Comparison of ENCODE assay signal across 7 cellular contexts in genomic region chr1:176208034-176208433, GRCh38. TPM values are rescaled to one million over a fixed set of nuclear protein-coding genes. Genes with fewer than 3 reads are reported as not detected.
DNase-seq lines count a peak whose midpoint lies in the region; ATAC-seq and TF ChIP-seq lines count a peak whose summit lies in the region.

No MANE protein-coding gene starts in this region.

- CTCF ChIA-PET in HCT116 (lab: Charles Lee), result interaction anchor here (0.6 kb wide), 1 partner anchor 9 kb away, joined by 3 read pairs; no protein-coding TSS in a partner anchor

- TF ChIP-seq POLR2A in HCT116 (IDR thresholded peaks at IDR 0.05; ENCODE audit: borderline replicate concordance, extremely low read depth, insufficient read depth, insufficient read length), result no peak

- H3K27ac Mint-ChIP-seq in glutamatergic neuron (ENCODE audit: unreplicated experiment), result peak overlapping the region; percentile 90

- H3K27me3 Mint-ChIP-seq in glutamatergic neuron (ENCODE audit: unreplicated experiment), result peaks cover 7% of the 10 kb centered on the region

- peaks cover 11% of the 10 kb centered on the region for H3K9me3 Mint-ChIP-seq in glutamatergic neuron (ENCODE audit: unreplicated experiment)

- no peaks in the 10 kb centered on the region for H3K36me3 ChIP-seq in HCT116 (ENCODE audit: control insufficient read depth in 1 of 2, insufficient read depth in 2 of 2, low read length in 2 of 2)
- H3K36me3 ChIP-seq in WERI-Rb-1, result peaks cover 5% of the 10 kb centered on the region

- H3K9ac ChIP-seq in HCT116 (ENCODE audit: low read length), result peak overlapping the region; percentile 68

- peak overlapping the region; percentile 78 for H3K4me2 ChIP-seq in HCT116 (ENCODE audit: low read length)

- H3K4me3 ChIP-seq in HCT116 (replicated peaks in 1 of 2; ENCODE audit: low read depth in 1 of 2, low read length in 2 of 2) (peak overlapping the region; percentile 73 to 93), WERI-Rb-1 (ENCODE audit: low read depth, low read length) (peak overlapping the region; percentile 71), skin epidermis (peak overlapping the region; percentile 76 to 99 (median 89))

- H3K4me1 Mint-ChIP-seq in glutamatergic neuron (ENCODE audit: low read depth, unreplicated experiment), result peaks cover 14% of the 10 kb centered on the region

- no peaks in the 10 kb centered on the region for H3K36me3 Mint-ChIP-seq in glutamatergic neuron (ENCODE audit: unreplicated experiment)

- ATAC-seq in HCT116 (no peak), HG03135 (IDR thresholded peaks at IDR 0.05; ENCODE audit: unreplicated experiment) (no peak)

- RAD21 ChIA-PET in HCT116 (lab: Charles Lee; ENCODE audit: low non-redundant PET in 1 of 2, low total read pairs in 2 of 2, uncharacterized antibody in 2 of 2, unreplicated experiment in 2 of 2), result interaction anchor here in 1 of 2 experiments (0.6 kb wide), 1 partner anchor 1056 kb away, joined by 3 read pairs; no protein-coding TSS in a partner anchor

- intact Hi-C loops in HCT116 (cut with micrococcal nuclease), result no loop called here

- peaks cover 6 to 19% of the 10 kb centered on the region in 2 experiments; a peak in 3 of 4 replicates for H3K4me1 ChIP-seq in HCT116 (ENCODE audit: control insufficient read depth in 1 of 2, insufficient read depth in 2 of 2, low read length in 2 of 2)

- H3K27me3 ChIP-seq in HCT116 (ENCODE audit: insufficient read depth, low read length), result no peaks in the 10 kb centered on the region
- H3K27me3 ChIP-seq in WERI-Rb-1 (ENCODE audit: insufficient read depth, low read depth, severe bottlenecking), result no peaks in the 10 kb centered on the region

- H3K9me2 ChIP-seq in HCT116 (ENCODE audit: insufficient read depth), result no peaks in the 10 kb centered on the region

- BruUV-seq in HCT116 (replicated peaks; lab: Mats Ljungman, UMichigan), result no TSS peak

- DNase-seq in HCT116 (ENCODE audit: low read depth, low spot score) (no peak), WERI-Rb-1 (no peak), glutamatergic neuron (no peak), NCI-H2196 treated with DMSO at 0.1 percent for 48 hours (lab: John Stamatoyannopoulos, UW; ENCODE audit: unreplicated experiment) (no peak), retina (no peak)

- POLR2A ChIA-PET in HCT116 (lab: Charles Lee), result interaction anchor here (0.6 to 0.9 kb wide), 6 partner anchors 11 to 23 kb away, joined by 3 to 6 read pairs (median 3); no protein-coding TSS in a partner anchor

- peak overlapping the region; percentile 98 for H3K4me3 Mint-ChIP-seq in glutamatergic neuron (ENCODE audit: unreplicated experiment)

- peaks cover 49% of the 10 kb centered on the region for H3K79me2 ChIP-seq in HCT116 (ENCODE audit: insufficient read depth, low read length)

- H2AFZ ChIP-seq in HCT116 (ENCODE audit: low read depth, low read length, poor library complexity, severe bottlenecking), result no peak overlapping the region

- peaks cover 4% of the 10 kb centered on the region; the same call in 1 of the 2 replicates for H4K20me1 ChIP-seq in HCT116 (ENCODE audit: insufficient read depth)

- no peak for TF ChIP-seq CTCF in HCT116 (IDR thresholded peaks at IDR 0.05 in 2 of 3, conservative IDR thresholded peaks at IDR 0.05 in 1 of 3; ENCODE audit: borderline replicate concordance in 1 of 3, insufficient read depth in 1 of 3, low read depth in 2 of 3, low read length in 2 of 3)
- TF ChIP-seq CTCF in WERI-Rb-1 (IDR thresholded peaks at IDR 0.05; ENCODE audit: low read depth, low read length), result no peak
- TF ChIP-seq CTCF in glutamatergic neuron (IDR thresholded peaks at IDR 0.05; ENCODE audit: partially characterized antibody, unreplicated experiment), result no peak

- H3K27ac ChIP-seq in HCT116 (ENCODE audit: low read depth, low read length) (peak overlapping the region; percentile 95; the same call in 1 of the 2 replicates), WERI-Rb-1 (peak overlapping the region; percentile 94), skin epidermis (peak overlapping the region in 20 of 21 experiments; percentile 93 to 100 (median 97))

- H3K9me3 ChIP-seq in HCT116 (ENCODE audit: control insufficient read depth in 1 of 2, insufficient read depth in 1 of 2, low read depth in 1 of 2, low read length in 2 of 2) (no peaks in the 10 kb centered on the region), WERI-Rb-1 (ENCODE audit: severe bottlenecking) (no peaks in the 10 kb centered on the region)

- no peak for TF ChIP-seq RAD21 in HCT116 (IDR thresholded peaks at IDR 0.05; ENCODE audit: low read depth)

TF ChIP-seq in HCT116, 20 proteins besides CTCF, POLR2A, EP300 and RAD21:
- TF ChIP-seq, protein P1, sequence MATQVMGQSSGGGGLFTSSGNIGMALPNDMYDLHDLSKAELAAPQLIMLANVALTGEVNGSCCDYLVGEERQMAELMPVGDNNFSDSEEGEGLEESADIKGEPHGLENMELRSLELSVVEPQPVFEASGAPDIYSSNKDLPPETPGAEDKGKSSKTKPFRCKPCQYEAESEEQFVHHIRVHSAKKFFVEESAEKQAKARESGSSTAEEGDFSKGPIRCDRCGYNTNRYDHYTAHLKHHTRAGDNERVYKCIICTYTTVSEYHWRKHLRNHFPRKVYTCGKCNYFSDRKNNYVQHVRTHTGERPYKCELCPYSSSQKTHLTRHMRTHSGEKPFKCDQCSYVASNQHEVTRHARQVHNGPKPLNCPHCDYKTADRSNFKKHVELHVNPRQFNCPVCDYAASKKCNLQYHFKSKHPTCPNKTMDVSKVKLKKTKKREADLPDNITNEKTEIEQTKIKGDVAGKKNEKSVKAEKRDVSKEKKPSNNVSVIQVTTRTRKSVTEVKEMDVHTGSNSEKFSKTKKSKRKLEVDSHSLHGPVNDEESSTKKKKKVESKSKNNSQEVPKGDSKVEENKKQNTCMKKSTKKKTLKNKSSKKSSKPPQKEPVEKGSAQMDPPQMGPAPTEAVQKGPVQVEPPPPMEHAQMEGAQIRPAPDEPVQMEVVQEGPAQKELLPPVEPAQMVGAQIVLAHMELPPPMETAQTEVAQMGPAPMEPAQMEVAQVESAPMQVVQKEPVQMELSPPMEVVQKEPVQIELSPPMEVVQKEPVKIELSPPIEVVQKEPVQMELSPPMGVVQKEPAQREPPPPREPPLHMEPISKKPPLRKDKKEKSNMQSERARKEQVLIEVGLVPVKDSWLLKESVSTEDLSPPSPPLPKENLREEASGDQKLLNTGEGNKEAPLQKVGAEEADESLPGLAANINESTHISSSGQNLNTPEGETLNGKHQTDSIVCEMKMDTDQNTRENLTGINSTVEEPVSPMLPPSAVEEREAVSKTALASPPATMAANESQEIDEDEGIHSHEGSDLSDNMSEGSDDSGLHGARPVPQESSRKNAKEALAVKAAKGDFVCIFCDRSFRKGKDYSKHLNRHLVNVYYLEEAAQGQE (IDR thresholded peaks at IDR 0.05; ENCODE audit: low read depth), result no peak
- no peak for TF ChIP-seq EGR1 (IDR thresholded peaks at IDR 0.05; ENCODE audit: low read depth)
- TF ChIP-seq SIN3A (IDR thresholded peaks at IDR 0.05; ENCODE audit: low read depth), result no peak
- no peak for TF ChIP-seq ZNF274 (IDR thresholded peaks at IDR 0.05; ENCODE audit: low read depth, low read length)
- TF ChIP-seq TCF7L2 (IDR thresholded peaks at IDR 0.05; ENCODE audit: borderline replicate concordance, extremely low read depth, insufficient read depth, insufficient read length), result no peak
TF ChIP-seq in HCT116: peak in this region for 0.

RNA-seq across cellular contexts. Expression of gene COP1, which starts 0.9 kb away (rescaled TPM):
- total RNA-seq in HCT116 (2021; ENCODE audit: unreplicated experiment) (33.1 TPM), glutamatergic neuron (ENCODE audit: unreplicated experiment) (52.3 TPM)
- polyA plus RNA-seq in HCT116 (2012), result 15.2 and 18.3 TPM in 2 replicates
